In the genomic region with DNA sequence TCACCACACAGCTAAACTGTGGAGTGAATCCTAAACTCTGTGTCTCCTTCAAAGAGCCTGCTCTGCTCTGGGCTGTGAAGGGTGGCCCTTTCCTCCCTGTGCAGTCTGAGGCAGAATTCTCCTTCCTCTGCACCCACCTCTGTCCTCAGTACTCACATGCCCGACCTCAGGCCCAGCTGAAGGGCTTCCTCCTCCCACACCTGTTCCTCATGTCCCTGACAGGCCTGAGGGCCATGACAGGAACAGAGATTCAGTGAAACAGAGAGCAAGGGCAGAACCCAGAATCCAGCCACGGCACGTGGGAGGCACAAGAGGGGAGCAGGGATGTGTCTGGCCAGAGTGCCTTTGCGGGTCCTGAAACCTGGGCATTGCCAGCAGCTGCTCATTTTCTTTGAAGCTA, we compare ENCODE assay signal across 10 cellular contexts. TPM values are rescaled to one million over a fixed set of nuclear protein-coding genes. Genes with fewer than 3 reads are reported as not detected.
DNase-seq lines count a peak whose midpoint lies in the region; ATAC-seq and TF ChIP-seq lines count a peak whose summit lies in the region.
"Had no signal": no experiment of that assay in that cellular context is flagged by ENCODE, and none has a peak within 500 bp of the region (broad histone marks: within the 10 kb centered on the region; RNA-seq: fewer than 3 reads in every experiment).

No MANE protein-coding gene starts in this region.

- H3K4me2 ChIP-seq in OCI-LY7 (ENCODE audit: low read length): peak overlapping the region; percentile 78
- peak overlapping the region; percentile 11 for H3K4me2 ChIP-seq in skeletal muscle satellite cell (ENCODE audit: low read length)
- H3K4me2 ChIP-seq in mesendoderm (ENCODE audit: low read length): no peak overlapping the region

- H3K36me3 Mint-ChIP-seq in activated CD4-positive, alpha-beta T cell treated with anti-CD3 and anti-CD28 coated beads for 36 hours (ENCODE audit: low read depth): peaks cover 14% of the 10 kb centered on the region

- H3K56ac ChIP-seq in mesendoderm (ENCODE audit: low read length): no peak overlapping the region

- TF ChIP-seq CTCF in OCI-LY7 (conservative IDR thresholded peaks at IDR 0.05; ENCODE audit: low read length): no peak

- no peaks in the 10 kb centered on the region for H3K9me2 ChIP-seq in OCI-LY7 (ENCODE audit: insufficient read depth, low read length)

- H3K27me3 Mint-ChIP-seq in activated CD4-positive, alpha-beta T cell treated with anti-CD3 and anti-CD28 coated beads for 36 hours: no peaks in the 10 kb centered on the region

- H3K4me3 ChIP-seq in OCI-LY7 (ENCODE audit: low read depth, low read length, poor library complexity, severe bottlenecking) (peak overlapping the region; percentile 10), skeletal muscle satellite cell (ENCODE audit: low read length) (no peak overlapping the region), mesendoderm (ENCODE audit: low read length) (no peak overlapping the region)

- POLR2A ChIA-PET in OCI-LY7 (lab: Charles Lee): interaction anchor here (0.6 to 3.4 kb wide), 12 partner anchors 8 to 1107 kb away, joined by 3 to 36 read pairs (median 4); a partner anchor contains a TSS
- POLR2A ChIA-PET in activated CD4-positive, alpha-beta T cell treated with anti-CD3 and anti-CD28 coated beads for 36 hours (lab: Charles Lee): no interaction called here

- no peak overlapping the region for H2BK5ac ChIP-seq in mesendoderm (ENCODE audit: low read length)

- no peak overlapping the region for H3K4ac ChIP-seq in mesendoderm (ENCODE audit: low read depth, low read length)

- H3K27ac ChIP-seq in OCI-LY7 (ENCODE audit: low read depth, low read length, poor library complexity, severe bottlenecking) (peak overlapping the region; percentile 100), mesendoderm (ENCODE audit: low read depth, low read length) (no peak overlapping the region)

- no peaks in the 10 kb centered on the region for H4K20me1 ChIP-seq in OCI-LY7 (ENCODE audit: insufficient read depth, low read length)

- BruUV-seq in OCI-LY7 (replicated peaks; lab: Mats Ljungman, UMichigan): no TSS peak

- H3K36me3 ChIP-seq in OCI-LY7 (ENCODE audit: insufficient read depth, low read length): peaks cover 28% of the 10 kb centered on the region
- peaks cover 6% of the 10 kb centered on the region for H3K36me3 ChIP-seq in skeletal muscle satellite cell (ENCODE audit: insufficient read depth, low read length)
- no peaks in the 10 kb centered on the region for H3K36me3 ChIP-seq in mesendoderm (ENCODE audit: control insufficient read depth, insufficient read depth, low read length)

- H3K23ac ChIP-seq in mesendoderm (ENCODE audit: low read length): no peak overlapping the region

- H3K4me1 Mint-ChIP-seq in activated CD4-positive, alpha-beta T cell treated with anti-CD3 and anti-CD28 coated beads for 36 hours: peaks cover 15% of the 10 kb centered on the region

- intact Hi-C loops in OCI-LY7 (cut with micrococcal nuclease; ENCODE audit: unreplicated experiment): loop anchor here (1.0 to 5.0 kb wide), 5 partner anchors 12 to 1631 kb away; a partner anchor contains a TSS
- intact Hi-C loops in activated CD4-positive, alpha-beta T cell treated with anti-CD3 and anti-CD28 coated beads for 36 hours (cut with DNase I, micrococcal nuclease): no loop called here

- CTCF ChIA-PET in OCI-LY7 (lab: Charles Lee; ENCODE audit: unreplicated experiment): interaction anchor here (1.1 to 1.9 kb wide), 3 partner anchors 10 to 83 kb away, joined by 3 to 5 read pairs (median 3); no protein-coding TSS in a partner anchor
- CTCF ChIA-PET in activated CD4-positive, alpha-beta T cell treated with anti-CD3 and anti-CD28 coated beads for 36 hours (lab: Charles Lee): interaction anchor here (0.9 to 2.1 kb wide), 2 partner anchors 14 to 21 kb away, joined by 4 to 7 read pairs; a partner anchor contains a TSS

- H2AFZ ChIP-seq in OCI-LY7 (ENCODE audit: low read length): peak overlapping the region; percentile 43

- H2BK120ac ChIP-seq in mesendoderm (ENCODE audit: low read depth, low read length): no peak overlapping the region

- no peak overlapping the region for H3K18ac ChIP-seq in mesendoderm (ENCODE audit: low read length)

- H3K9me3 ChIP-seq in OCI-LY7 (ENCODE audit: low read length) (peaks cover 13% of the 10 kb centered on the region), skeletal muscle satellite cell (replicated peaks; ENCODE audit: low read length) (no peaks in the 10 kb centered on the region)

- no peak overlapping the region for H2BK15ac ChIP-seq in mesendoderm (replicated peaks; ENCODE audit: low read depth)

- ATAC-seq in GM19025 (IDR thresholded peaks at IDR 0.05; ENCODE audit: low read depth, unreplicated experiment) (peak; percentile 47), HG02678 (IDR thresholded peaks at IDR 0.05; ENCODE audit: unreplicated experiment) (peak; percentile 62)
- ATAC-seq in activated CD4-positive, alpha-beta T cell treated with anti-CD3 and anti-CD28 coated beads for 36 hours: no peak

- H3K4me3 Mint-ChIP-seq in activated CD4-positive, alpha-beta T cell treated with anti-CD3 and anti-CD28 coated beads for 36 hours: no peak overlapping the region

- H4K5ac ChIP-seq in mesendoderm (ENCODE audit: low read length): no peak overlapping the region

- H3K79me2 ChIP-seq in OCI-LY7 (ENCODE audit: insufficient read depth, low read depth, low read length) (peaks cover 72% of the 10 kb centered on the region), mesendoderm (ENCODE audit: control insufficient read depth, insufficient read depth, low read length) (peaks cover 83% of the 10 kb centered on the region)

- H3K27ac Mint-ChIP-seq in activated CD4-positive, alpha-beta T cell treated with anti-CD3 and anti-CD28 coated beads for 36 hours: no peak overlapping the region

- peaks cover 1% of the 10 kb centered on the region for H3K9me3 Mint-ChIP-seq in activated CD4-positive, alpha-beta T cell treated with anti-CD3 and anti-CD28 coated beads for 36 hours (ENCODE audit: low read depth)

- H3K27me3 ChIP-seq in skeletal muscle satellite cell (ENCODE audit: control insufficient read depth, insufficient read depth, low read length) (no peaks in the 10 kb centered on the region), mesendoderm (ENCODE audit: insufficient read depth, low read length, poor library complexity) (no peaks in the 10 kb centered on the region)

- DNase-seq in OCI-LY7 (ENCODE audit: low spot score) (peak; percentile 78), mesendoderm (no peak), NOMO-1 treated with dmso at 0.1 percent for 144 hours (lab: John Stamatoyannopoulos, UW; ENCODE audit: unreplicated experiment) (no peak), HPDE6-E6E7 (ENCODE audit: extremely low spot score) (no peak)
- DNase-seq in activated CD4-positive, alpha-beta T cell treated with anti-CD3 and anti-CD28 coated beads for 36 hours: no peak
- DNase-seq: activated naive CD4-positive, alpha-beta T cell; NK-92 treated with Interleukin-12 subunit alpha and Interleukin-12 subunit beta, amount 100 ng/mL, for 24 hours had no signal

- H3K4me1 ChIP-seq in OCI-LY7 (ENCODE audit: insufficient read depth, low read length, poor library complexity, severe bottlenecking) (peaks cover 88% of the 10 kb centered on the region), skeletal muscle satellite cell (ENCODE audit: control insufficient read depth, insufficient read depth, low read length) (peaks cover 91% of the 10 kb centered on the region), mesendoderm (ENCODE audit: control insufficient read depth, low read depth, low read length) (peaks cover 5% of the 10 kb centered on the region)

- H3K79me1 ChIP-seq in mesendoderm (ENCODE audit: low read length): peaks cover 39% of the 10 kb centered on the region

- H3K9ac ChIP-seq in skeletal muscle satellite cell (ENCODE audit: low read depth, low read length) (peak overlapping the region; percentile 65), mesendoderm (ENCODE audit: low read length) (no peak overlapping the region)

- no peak overlapping the region for H4K8ac ChIP-seq in mesendoderm (ENCODE audit: low read depth, low read length)

- no CpG with 5 or more reads among the region's 4 CpGs for WGBS in mesendoderm (ENCODE audit: extremely low coverage, insufficient coverage, low lambda C conversion rate)

- H2AK5ac ChIP-seq in mesendoderm (ENCODE audit: low read length): no peak overlapping the region

RNA-seq across cellular contexts. Expression of a gene that starts 13.9 kb away (rescaled TPM):
- 22.7 and 35.4 TPM in 2 replicates for total RNA-seq in OCI-LY7 (2014; rRNA removed; shearing (Covaris generic))
- 79.0 and 95.7 TPM in 2 replicates for total RNA-seq in OCI-LY7 (2022)
- total RNA-seq in skeletal muscle satellite cell (2012; rRNA removed): 17.2 and 28.0 TPM in 2 replicates
- polyA plus RNA-seq in mesendoderm (2013, experiment 1 of 2): 32.4 TPM
- polyA plus RNA-seq in mesendoderm (2013, experiment 2 of 2): 30.3 TPM
- 10 to 100 TPM; 24.4 to 28.7 TPM for total RNA-seq in activated CD4-positive, alpha-beta T cell treated with anti-CD3 and anti-CD28 coated beads for 36 hours
